ENCODE assay signal across 1 cellular context in the genomic region with DNA sequence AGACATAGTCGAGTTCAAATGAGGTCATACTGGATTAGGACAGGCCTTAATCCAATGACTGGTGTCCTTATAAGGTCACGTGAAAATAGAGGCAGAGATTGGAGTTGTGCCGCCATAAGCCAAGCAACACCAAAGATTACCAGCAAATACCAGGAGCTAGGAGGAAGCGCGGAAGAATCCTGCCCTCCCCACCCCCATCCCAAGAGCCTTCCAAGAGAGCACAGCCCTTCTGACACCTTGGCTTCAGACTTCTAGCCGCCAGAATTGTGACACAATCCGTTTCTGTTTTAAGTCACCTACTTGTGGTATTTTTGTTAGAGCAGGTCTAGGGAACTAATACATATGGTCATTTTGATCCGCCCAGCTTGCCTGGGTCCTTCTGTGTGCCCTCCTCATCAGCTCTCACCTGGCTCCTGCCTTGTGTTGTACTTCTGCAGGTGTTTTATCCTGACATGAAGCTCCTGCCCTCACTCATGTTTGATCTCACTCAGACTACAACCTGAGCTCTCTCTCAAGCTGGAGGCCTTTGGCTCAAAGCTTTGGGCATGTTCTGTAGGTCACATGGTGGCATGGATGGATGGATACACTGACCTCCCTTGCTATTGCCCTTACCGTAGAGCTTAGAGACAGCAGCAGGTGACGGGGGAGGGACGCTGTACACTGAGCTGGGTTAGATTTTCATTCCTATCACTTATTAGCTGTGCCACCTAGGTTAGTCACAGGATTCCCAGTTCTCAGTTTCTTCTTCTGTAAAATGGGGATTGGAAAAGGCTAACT.
TF ChIP-seq lines count a peak whose summit lies in the region.

No MANE protein-coding gene starts in this region.

TF ChIP-seq in WTC11, 78 proteins besides CTCF, POLR2A, EP300 and RAD21 (continued from another document):
- TF ChIP-seq, protein P1, sequence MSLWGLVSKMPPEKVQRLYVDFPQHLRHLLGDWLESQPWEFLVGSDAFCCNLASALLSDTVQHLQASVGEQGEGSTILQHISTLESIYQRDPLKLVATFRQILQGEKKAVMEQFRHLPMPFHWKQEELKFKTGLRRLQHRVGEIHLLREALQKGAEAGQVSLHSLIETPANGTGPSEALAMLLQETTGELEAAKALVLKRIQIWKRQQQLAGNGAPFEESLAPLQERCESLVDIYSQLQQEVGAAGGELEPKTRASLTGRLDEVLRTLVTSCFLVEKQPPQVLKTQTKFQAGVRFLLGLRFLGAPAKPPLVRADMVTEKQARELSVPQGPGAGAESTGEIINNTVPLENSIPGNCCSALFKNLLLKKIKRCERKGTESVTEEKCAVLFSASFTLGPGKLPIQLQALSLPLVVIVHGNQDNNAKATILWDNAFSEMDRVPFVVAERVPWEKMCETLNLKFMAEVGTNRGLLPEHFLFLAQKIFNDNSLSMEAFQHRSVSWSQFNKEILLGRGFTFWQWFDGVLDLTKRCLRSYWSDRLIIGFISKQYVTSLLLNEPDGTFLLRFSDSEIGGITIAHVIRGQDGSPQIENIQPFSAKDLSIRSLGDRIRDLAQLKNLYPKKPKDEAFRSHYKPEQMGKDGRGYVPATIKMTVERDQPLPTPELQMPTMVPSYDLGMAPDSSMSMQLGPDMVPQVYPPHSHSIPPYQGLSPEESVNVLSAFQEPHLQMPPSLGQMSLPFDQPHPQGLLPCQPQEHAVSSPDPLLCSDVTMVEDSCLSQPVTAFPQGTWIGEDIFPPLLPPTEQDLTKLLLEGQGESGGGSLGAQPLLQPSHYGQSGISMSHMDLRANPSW (CRISPR knock-in tag; conservative IDR thresholded peaks at IDR 0.05; ENCODE audit: low read depth): no peak
- TF ChIP-seq KAT7 (CRISPR knock-in tag; IDR thresholded peaks at IDR 0.05; ENCODE audit: borderline replicate concordance) (no peak), FOXJ3 (CRISPR knock-in tag; IDR thresholded peaks at IDR 0.05; ENCODE audit: borderline replicate concordance) (no peak), IRF2 (CRISPR knock-in tag; IDR thresholded peaks at IDR 0.05; ENCODE audit: borderline replicate concordance, low read depth) (no peak), SMAD4 (CRISPR knock-in tag; IDR thresholded peaks at IDR 0.05) (no peak), MXD4 (CRISPR knock-in tag; IDR thresholded peaks at IDR 0.05; ENCODE audit: borderline replicate concordance) (no peak), JUN (CRISPR knock-in tag; IDR thresholded peaks at IDR 0.05) (no peak), TP53 (CRISPR knock-in tag; IDR thresholded peaks at IDR 0.05) (no peak), ZNF416 (CRISPR knock-in tag; IDR thresholded peaks at IDR 0.05) (no peak)
- TF ChIP-seq, protein P2, sequence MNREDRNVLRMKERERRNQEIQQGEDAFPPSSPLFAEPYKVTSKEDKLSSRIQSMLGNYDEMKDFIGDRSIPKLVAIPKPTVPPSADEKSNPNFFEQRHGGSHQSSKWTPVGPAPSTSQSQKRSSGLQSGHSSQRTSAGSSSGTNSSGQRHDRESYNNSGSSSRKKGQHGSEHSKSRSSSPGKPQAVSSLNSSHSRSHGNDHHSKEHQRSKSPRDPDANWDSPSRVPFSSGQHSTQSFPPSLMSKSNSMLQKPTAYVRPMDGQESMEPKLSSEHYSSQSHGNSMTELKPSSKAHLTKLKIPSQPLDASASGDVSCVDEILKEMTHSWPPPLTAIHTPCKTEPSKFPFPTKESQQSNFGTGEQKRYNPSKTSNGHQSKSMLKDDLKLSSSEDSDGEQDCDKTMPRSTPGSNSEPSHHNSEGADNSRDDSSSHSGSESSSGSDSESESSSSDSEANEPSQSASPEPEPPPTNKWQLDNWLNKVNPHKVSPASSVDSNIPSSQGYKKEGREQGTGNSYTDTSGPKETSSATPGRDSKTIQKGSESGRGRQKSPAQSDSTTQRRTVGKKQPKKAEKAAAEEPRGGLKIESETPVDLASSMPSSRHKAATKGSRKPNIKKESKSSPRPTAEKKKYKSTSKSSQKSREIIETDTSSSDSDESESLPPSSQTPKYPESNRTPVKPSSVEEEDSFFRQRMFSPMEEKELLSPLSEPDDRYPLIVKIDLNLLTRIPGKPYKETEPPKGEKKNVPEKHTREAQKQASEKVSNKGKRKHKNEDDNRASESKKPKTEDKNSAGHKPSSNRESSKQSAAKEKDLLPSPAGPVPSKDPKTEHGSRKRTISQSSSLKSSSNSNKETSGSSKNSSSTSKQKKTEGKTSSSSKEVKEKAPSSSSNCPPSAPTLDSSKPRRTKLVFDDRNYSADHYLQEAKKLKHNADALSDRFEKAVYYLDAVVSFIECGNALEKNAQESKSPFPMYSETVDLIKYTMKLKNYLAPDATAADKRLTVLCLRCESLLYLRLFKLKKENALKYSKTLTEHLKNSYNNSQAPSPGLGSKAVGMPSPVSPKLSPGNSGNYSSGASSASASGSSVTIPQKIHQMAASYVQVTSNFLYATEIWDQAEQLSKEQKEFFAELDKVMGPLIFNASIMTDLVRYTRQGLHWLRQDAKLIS (CRISPR knock-in tag; IDR thresholded peaks at IDR 0.05; ENCODE audit: borderline replicate concordance): no peak
- TF ChIP-seq, protein P3, sequence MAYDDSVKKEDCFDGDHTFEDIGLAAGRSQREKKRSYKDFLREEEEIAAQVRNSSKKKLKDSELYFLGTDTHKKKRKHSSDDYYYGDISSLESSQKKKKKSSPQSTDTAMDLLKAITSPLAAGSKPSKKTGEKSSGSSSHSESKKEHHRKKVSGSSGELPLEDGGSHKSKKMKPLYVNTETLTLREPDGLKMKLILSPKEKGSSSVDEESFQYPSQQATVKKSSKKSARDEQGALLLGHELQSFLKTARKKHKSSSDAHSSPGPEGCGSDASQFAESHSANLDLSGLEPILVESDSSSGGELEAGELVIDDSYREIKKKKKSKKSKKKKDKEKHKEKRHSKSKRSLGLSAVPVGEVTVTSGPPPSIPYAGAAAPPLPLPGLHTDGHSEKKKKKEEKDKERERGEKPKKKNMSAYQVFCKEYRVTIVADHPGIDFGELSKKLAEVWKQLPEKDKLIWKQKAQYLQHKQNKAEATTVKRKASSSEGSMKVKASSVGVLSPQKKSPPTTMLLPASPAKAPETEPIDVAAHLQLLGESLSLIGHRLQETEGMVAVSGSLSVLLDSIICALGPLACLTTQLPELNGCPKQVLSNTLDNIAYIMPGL (CRISPR knock-in tag; IDR thresholded peaks at IDR 0.05): no peak
